ENCODE assay signal across 8 cellular contexts in the genomic region with DNA sequence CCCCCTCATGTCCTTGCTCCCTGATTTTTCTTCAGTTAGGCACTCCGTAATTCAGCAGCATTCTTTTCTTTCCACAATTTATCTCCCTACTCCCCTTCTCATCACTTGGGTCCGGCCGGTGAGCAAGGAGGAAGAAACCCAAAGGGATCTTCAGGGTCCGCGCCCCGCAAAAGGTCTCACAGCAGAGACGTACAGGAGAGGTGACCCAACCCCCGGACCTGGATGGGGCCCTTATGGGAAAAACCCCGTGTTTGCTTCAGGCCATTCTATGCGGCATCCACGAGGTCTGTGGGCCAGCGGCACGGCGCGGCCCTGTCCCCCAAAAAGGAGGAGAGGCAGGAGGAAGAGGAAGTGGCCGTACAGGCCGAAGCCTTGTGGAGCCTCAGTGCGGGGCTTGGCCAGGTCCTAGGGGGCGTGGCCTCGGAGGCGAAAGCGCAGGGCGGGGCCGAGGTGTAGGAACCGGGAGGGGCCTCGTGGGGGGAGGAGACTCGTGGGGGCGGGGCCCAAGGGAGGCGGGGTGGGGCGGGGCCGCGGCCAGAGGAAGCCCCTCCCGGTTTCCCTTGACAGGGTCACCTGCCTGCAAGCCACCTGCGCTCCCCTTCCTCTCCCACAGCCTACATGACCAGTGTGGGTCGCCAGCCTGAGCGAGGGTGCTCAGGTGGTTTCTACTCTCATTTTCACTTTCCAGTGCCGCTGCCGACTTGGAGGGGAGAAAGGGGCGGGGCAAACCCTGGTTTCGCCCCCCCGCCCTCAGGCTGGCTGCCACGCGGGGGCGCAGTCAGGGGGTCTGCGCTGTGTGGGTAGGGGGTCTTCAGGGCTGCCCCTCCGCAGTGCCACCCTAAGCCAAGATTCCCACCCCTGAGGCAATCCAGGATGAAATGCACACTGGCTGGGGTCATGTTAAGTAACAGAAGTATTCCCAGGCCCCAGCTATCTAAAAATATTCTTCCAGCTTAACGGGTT.
A peak's percentile ranks its signal among the peaks of the same experiment; 100 is the strongest.
DNase-seq lines count a peak whose midpoint lies in the region; ATAC-seq lines count a peak whose summit lies in the region.

No MANE protein-coding gene starts in this region.

- H2BK12ac ChIP-seq in mesenchymal stem cell (ENCODE audit: low read length in 2 of 2): peak overlapping the region in 1 of 2 experiments; percentile 87

- no peak overlapping the region for H2BK120ac ChIP-seq in mesenchymal stem cell (ENCODE audit: low read depth, low read length)

- H2BK5ac ChIP-seq in mesenchymal stem cell (ENCODE audit: low read depth, low read length, poor library complexity, severe bottlenecking): no peak overlapping the region

- peak overlapping the region in 1 of 2 experiments; percentile 86 for H3K18ac ChIP-seq in mesenchymal stem cell (ENCODE audit: low read depth in 1 of 2, low read length in 2 of 2)

- DNase-seq in AG20443 (ENCODE audit: low spot score): peak; percentile 98
- DNase-seq in NCI-H748 (lab: John Stamatoyannopoulos, UW; ENCODE audit: unreplicated experiment): peak; percentile 82
- DNase-seq in activated CD8-positive, alpha-beta memory T cell treated with anti-CD3 and anti-CD28 coated beads for 24 hours: peak; percentile 93
- peak; percentile 69 to 83 (median 80) for DNase-seq in effector memory CD4-positive, alpha-beta T cell
- DNase-seq in mesenchymal stem cell: peak; percentile 79
- DNase-seq in stimulated activated CD8-positive, alpha-beta memory T cell treated with anti-CD3 and anti-CD28 coated beads, Interleukin-12 subunit alpha, Interleukin-12 subunit beta, amount 100 ng/mL, for 24 hours (ENCODE audit: extremely low read depth): peak; percentile 66

- no peaks in the 10 kb centered on the region for H3K79me1 ChIP-seq in mesenchymal stem cell (replicated peaks; ENCODE audit: low read length, poor library complexity, severe bottlenecking)

- H3K4me1 ChIP-seq in effector memory CD4-positive, alpha-beta T cell (ENCODE audit: control insufficient read depth, insufficient read depth, low read length, poor library complexity, severe bottlenecking): peaks cover 4% of the 10 kb centered on the region
- H3K4me1 ChIP-seq in mesenchymal stem cell (ENCODE audit: control insufficient read depth, insufficient read depth, low read depth, low read length): peaks cover 7% of the 10 kb centered on the region

- peak overlapping the region; percentile 85 for H3K9ac ChIP-seq in mesenchymal stem cell (ENCODE audit: low read length)

- WGBS in mesenchymal stem cell: 35% methylated on average over 32 of the region's 47 CpGs

- H3K27ac ChIP-seq in effector memory CD4-positive, alpha-beta T cell (ENCODE audit: insufficient read depth, low read length, poor library complexity, severe bottlenecking): peak overlapping the region; percentile 32
- no peak overlapping the region for H3K27ac ChIP-seq in mesenchymal stem cell (ENCODE audit: low read length, poor library complexity, severe bottlenecking)

- no peaks in the 10 kb centered on the region for H3K36me3 ChIP-seq in effector memory CD4-positive, alpha-beta T cell (ENCODE audit: control insufficient read depth, insufficient read depth, low read length)
- H3K36me3 ChIP-seq in mesenchymal stem cell (ENCODE audit: control insufficient read depth in 1 of 2, insufficient read depth in 2 of 2, low read depth in 1 of 2, low read length in 2 of 2): no peaks in the 10 kb centered on the region

- peak overlapping the region in 1 of 2 experiments; percentile 44 for H3K14ac ChIP-seq in mesenchymal stem cell (ENCODE audit: low read length in 2 of 2)

- peak overlapping the region; percentile 87 for H2AFZ ChIP-seq in mesenchymal stem cell (ENCODE audit: low read depth, low read length)

- no peak overlapping the region for H2AK5ac ChIP-seq in mesenchymal stem cell (ENCODE audit: low read length, severe bottlenecking)

- no peak overlapping the region for H3K23ac ChIP-seq in mesenchymal stem cell (ENCODE audit: low read length in 2 of 2)

- H4K8ac ChIP-seq in mesenchymal stem cell (ENCODE audit: low read length): peak overlapping the region; percentile 95

- H3K4me3 ChIP-seq in effector memory CD4-positive, alpha-beta T cell (ENCODE audit: insufficient read depth, low read depth, low read length, poor library complexity, severe bottlenecking): peak overlapping the region; percentile 90
- H3K4me3 ChIP-seq in mesenchymal stem cell (ENCODE audit: insufficient read depth in 1 of 2, low read depth in 1 of 2, low read length in 2 of 2): peak overlapping the region; percentile 94 to 95

- no peak overlapping the region for H2BK15ac ChIP-seq in mesenchymal stem cell (ENCODE audit: low read depth, poor library complexity, severe bottlenecking)

- H3K4me2 ChIP-seq in mesenchymal stem cell (ENCODE audit: low read length, poor library complexity, severe bottlenecking): peak overlapping the region; percentile 92

- H4K91ac ChIP-seq in mesenchymal stem cell (ENCODE audit: low read length): peak overlapping the region; percentile 25

- no peaks in the 10 kb centered on the region for H3K9me3 ChIP-seq in effector memory CD4-positive, alpha-beta T cell (ENCODE audit: control insufficient read depth, low read length)
- H3K9me3 ChIP-seq in mesenchymal stem cell (ENCODE audit: control insufficient read depth, low read length): no peaks in the 10 kb centered on the region

- H3K4ac ChIP-seq in mesenchymal stem cell (ENCODE audit: low read depth in 1 of 2, low read length in 2 of 2): peak overlapping the region in 1 of 2 experiments; percentile 17

- no peaks in the 10 kb centered on the region for H3K27me3 ChIP-seq in effector memory CD4-positive, alpha-beta T cell (replicated peaks; ENCODE audit: control insufficient read depth, insufficient read depth, low read length, poor library complexity, severe bottlenecking)
- no peaks in the 10 kb centered on the region for H3K27me3 ChIP-seq in mesenchymal stem cell (ENCODE audit: control insufficient read depth in 1 of 2, insufficient read depth in 1 of 2, low read length in 2 of 2)

- ATAC-seq in GM18909 (IDR thresholded peaks at IDR 0.05; ENCODE audit: poor library complexity, unreplicated experiment) (peak; percentile 93), HG03159 (IDR thresholded peaks at IDR 0.05; ENCODE audit: unreplicated experiment) (peak; percentile 92)
